20 cellular contexts compared by ENCODE assay signal in the genomic region with DNA sequence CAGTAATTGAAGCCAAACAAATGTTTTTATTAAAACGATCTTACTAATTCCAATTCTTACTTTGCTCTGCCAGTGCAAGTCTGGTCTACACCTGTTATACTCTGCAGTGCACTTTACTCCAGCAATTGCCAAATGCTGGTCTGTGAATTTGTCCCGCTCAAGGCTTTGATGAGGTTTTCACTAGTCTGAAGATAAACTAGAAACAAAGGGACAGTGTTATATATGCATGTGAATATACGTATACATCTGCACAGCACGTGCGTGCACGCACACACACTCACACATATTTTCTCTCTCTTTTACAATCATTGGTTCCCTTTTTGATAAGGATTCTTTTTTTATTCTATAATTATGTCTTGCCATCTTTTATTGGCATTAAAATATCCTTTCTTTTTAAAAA.
DNase-seq lines count a peak whose midpoint lies in the region; ATAC-seq, FAIRE-seq and TF ChIP-seq lines count a peak whose summit lies in the region.
"Had no signal": no experiment of that assay in that cellular context is flagged by ENCODE, and none has a peak within 500 bp of the region (broad histone marks: within the 10 kb centered on the region; RNA-seq: fewer than 3 reads in every experiment).

No MANE protein-coding gene starts in this region.

- H3K4me2 ChIP-seq in HepG2 (ENCODE audit: low read depth, low read length) = no peak overlapping the region
- peak overlapping the region; percentile 85 for H3K4me2 ChIP-seq in endothelial cell of umbilical vein (ENCODE audit: insufficient read depth, low read length)
- H3K4me2 ChIP-seq: A549 had no signal

- CTCF ChIA-PET in HepG2 (lab: Yijun Ruan, JAX; ENCODE audit: low intra/inter-chr PET ratio, low total read pairs) = no interaction called here
- CTCF ChIA-PET in endothelial cell of umbilical vein (lab: Charles Lee) = no interaction called here

- no peak for TF ChIP-seq RAD21 in HepG2 (CRISPR knock-in tag; IDR thresholded peaks at IDR 0.05)

- no peak for TF ChIP-seq CTCF in HepG2 (CRISPR knock-in tag; IDR thresholded peaks at IDR 0.05)
- no peak for TF ChIP-seq CTCF in right lobe of liver (IDR thresholded peaks at IDR 0.05)
- TF ChIP-seq CTCF in endothelial cell of umbilical vein (IDR thresholded peaks at IDR 0.05; ENCODE audit: extremely low read depth in 1 of 2, insufficient read depth in 1 of 2, low read depth in 1 of 2, low read length in 2 of 2) = no peak
- TF ChIP-seq CTCF in mucosa of descending colon (IDR thresholded peaks at IDR 0.05) = no peak
- no peak for TF ChIP-seq CTCF in vagina (IDR thresholded peaks at IDR 0.05)
- no peak for TF ChIP-seq CTCF in coronary artery (IDR thresholded peaks at IDR 0.05)

- BruUV-seq in HepG2 (replicated peaks; lab: Mats Ljungman, UMichigan) (no TSS peak), endothelial cell of umbilical vein (replicated peaks; lab: Mats Ljungman, UMichigan) (no TSS peak)

- peak; percentile 2 for DNase-seq in HepG2 (ENCODE audit: low spot score)
- no peak for DNase-seq in right lobe of liver
- DNase-seq in endothelial cell of umbilical vein (ENCODE audit: low read depth, low spot score) = no peak
- peak in 1 of 3 donors; percentile 12 for DNase-seq in mucosa of descending colon
- DNase-seq in vagina (ENCODE audit: extremely low spot score in 2 of 2) = no peak
- no peak for DNase-seq in MG63
- DNase-seq in coronary artery (ENCODE audit: low spot score) = no peak
- DNase-seq: AML-193; Caco-2; CD4-positive, alpha-beta T cell; GM23248 had no signal

- H3K27ac ChIP-seq in HepG2 (ENCODE audit: extremely low read length, insufficient read depth, low read length) = no peak overlapping the region
- no peak overlapping the region for H3K27ac ChIP-seq in right lobe of liver
- H3K27ac ChIP-seq in endothelial cell of umbilical vein (ENCODE audit: insufficient read depth, low read depth, low read length) = peak overlapping the region; percentile 20
- no peak overlapping the region for H3K27ac ChIP-seq in vagina
- H3K27ac ChIP-seq in coronary artery = no peak overlapping the region
- H3K27ac ChIP-seq: 22Rv1, A549, C4-2B, GM23248 had no signal

- TF ChIP-seq EP300 in HepG2 (IDR thresholded peaks at IDR 0.05; ENCODE audit: low read depth in 2 of 2, low read length in 2 of 2) (no peak), HepG2 (CRISPR knock-in tag; IDR thresholded peaks at IDR 0.05; ENCODE audit: borderline replicate concordance) (no peak)

- H3K4me3 ChIP-seq in HepG2 (replicated peaks in 1 of 3; ENCODE audit: insufficient read depth in 1 of 3, low read depth in 2 of 3, low read length in 3 of 3) (no peak overlapping the region), right lobe of liver (no peak overlapping the region), endothelial cell of umbilical vein (replicated peaks in 1 of 3; ENCODE audit: insufficient read depth in 1 of 3, low read depth in 1 of 3, low read length in 3 of 3) (peak overlapping the region in 1 of 3 experiments; percentile 46), mucosa of descending colon (no peak overlapping the region), vagina (no peak overlapping the region), MG63 (no peak overlapping the region), coronary artery (no peak overlapping the region)
- H3K4me3 ChIP-seq: A549, GM23248, HAP-1 had no signal

- dilution Hi-C loops in endothelial cell of umbilical vein (cut with MboI; ENCODE audit: extremely low pct_ligation_motif_present, low sequenced_read_pairs) = no loop called here

- H3K9me1 ChIP-seq in endothelial cell of umbilical vein (replicated peaks; ENCODE audit: control insufficient read depth, extremely low read depth, insufficient read depth, low read length) = no peaks in the 10 kb centered on the region

- H2AFZ ChIP-seq in HepG2 (ENCODE audit: low read length) (no peak overlapping the region), endothelial cell of umbilical vein (ENCODE audit: low read depth, low read length) (peak overlapping the region; percentile 31)
- H2AFZ ChIP-seq: GM23248 had no signal

- TF ChIP-seq POLR2A in HepG2 (IDR thresholded peaks at IDR 0.05; ENCODE audit: insufficient read depth in 1 of 2, low read depth in 2 of 2, low read length in 2 of 2) = no peak
- no peak for TF ChIP-seq POLR2A in right lobe of liver (IDR thresholded peaks at IDR 0.05)
- no peak for TF ChIP-seq POLR2A in endothelial cell of umbilical vein (IDR thresholded peaks at IDR 0.05; ENCODE audit: low read depth, low read length)
- no peak for TF ChIP-seq POLR2A in vagina (IDR thresholded peaks at IDR 0.05)

- no peaks in the 10 kb centered on the region for H3K9me3 ChIP-seq in HepG2 (ENCODE audit: low read length)
- H3K9me3 ChIP-seq in right lobe of liver = no peaks in the 10 kb centered on the region
- H3K9me3 ChIP-seq in endothelial cell of umbilical vein (replicated peaks; ENCODE audit: control insufficient read depth, insufficient read depth, low read length) = no peaks in the 10 kb centered on the region
- no peaks in the 10 kb centered on the region for H3K9me3 ChIP-seq in mucosa of descending colon
- no peaks in the 10 kb centered on the region for H3K9me3 ChIP-seq in vagina
- H3K9me3 ChIP-seq in MG63 = no peaks in the 10 kb centered on the region
- H3K9me3 ChIP-seq: A549, Caco-2, HAP-1 had no signal

- POLR2A ChIA-PET in HepG2 (lab: Yijun Ruan, JAX) (no interaction called here), endothelial cell of umbilical vein (lab: Charles Lee) (interaction anchor here (0.7 kb wide), 1 partner anchor 90 kb away, joined by 3 read pairs; no protein-coding TSS in a partner anchor)

- intact Hi-C loops in HepG2 (cut with micrococcal nuclease; ENCODE audit: unreplicated experiment) (no loop called here), right lobe of liver (cut with DNase I) (no loop called here), endothelial cell of umbilical vein (cut with micrococcal nuclease) (no loop called here), mucosa of descending colon (cut with DNase I, micrococcal nuclease) (no loop called here), vagina (cut with DNase I) (no loop called here)

- H3K9ac ChIP-seq in HepG2 (ENCODE audit: insufficient read depth, low read depth, low read length) = no peak overlapping the region
- H3K9ac ChIP-seq in endothelial cell of umbilical vein (replicated peaks; ENCODE audit: extremely low read depth, insufficient read depth, low read length) = peak overlapping the region; percentile 6
- H3K9ac ChIP-seq: GM23248 had no signal

- in situ Hi-C loops in HepG2 (cut with HindIII; ENCODE audit: extremely low pct_ligation_motif_present, low pct_unique_long_range_greater_than_20kb) = no loop called here

- H4K20me1 ChIP-seq in HepG2 (ENCODE audit: insufficient read depth, low read length) = no peaks in the 10 kb centered on the region
- no peaks in the 10 kb centered on the region for H4K20me1 ChIP-seq in endothelial cell of umbilical vein (replicated peaks; ENCODE audit: control insufficient read depth, extremely low read depth, insufficient read depth, low read length)

- H3K79me2 ChIP-seq in HepG2 (ENCODE audit: insufficient read depth, low read length) = no peaks in the 10 kb centered on the region
- no peaks in the 10 kb centered on the region for H3K79me2 ChIP-seq in endothelial cell of umbilical vein (ENCODE audit: control insufficient read depth, insufficient read depth, low read length)

- WGBS in HepG2 (ENCODE audit: low lambda C conversion rate) = 9% methylated on average over 6 of the region's 6 CpGs
- WGBS in right lobe of liver (ENCODE audit: insufficient coverage, low coverage, low lambda C conversion rate, missing lambda C conversion rate) = 41% methylated on average over 6 of the region's 6 CpGs

- H3K36me3 ChIP-seq in HepG2 (replicated peaks in 1 of 2; ENCODE audit: control insufficient read depth in 1 of 2, insufficient read depth in 2 of 2, low read length in 2 of 2) (no peaks in the 10 kb centered on the region), right lobe of liver (no peaks in the 10 kb centered on the region), endothelial cell of umbilical vein (ENCODE audit: control insufficient read depth in 2 of 2, extremely low read depth in 1 of 2, insufficient read depth in 2 of 2, low read length in 2 of 2) (no peaks in the 10 kb centered on the region), mucosa of descending colon (ENCODE audit: low read depth) (no peaks in the 10 kb centered on the region), vagina (no peaks in the 10 kb centered on the region), MG63 (no peaks in the 10 kb centered on the region)
- H3K36me3 ChIP-seq: HAP-1 had no signal

- FAIRE-seq in HepG2 (lab: Jason Lieb, UNC) = no peak
- no peak for FAIRE-seq in endothelial cell of umbilical vein (lab: Jason Lieb, UNC)
- FAIRE-seq: A549, D721Med, G401.6, GM12891, GM19239, HTR-8/SVneo had no signal

- H3K27me3 ChIP-seq in HepG2 (ENCODE audit: control insufficient read depth in 1 of 2, insufficient read depth in 2 of 2, low read length in 2 of 2) = no peaks in the 10 kb centered on the region; a peak in 1 of 5 replicates
- H3K27me3 ChIP-seq in right lobe of liver = no peaks in the 10 kb centered on the region
- H3K27me3 ChIP-seq in endothelial cell of umbilical vein (ENCODE audit: control insufficient read depth in 2 of 2, insufficient read depth in 2 of 2, low read length in 2 of 2) = no peaks in the 10 kb centered on the region
- H3K27me3 ChIP-seq in vagina = no peaks in the 10 kb centered on the region
- no peaks in the 10 kb centered on the region for H3K27me3 ChIP-seq in MG63

- H3K4me1 ChIP-seq in HepG2 (ENCODE audit: insufficient read depth, low read length) (no peaks in the 10 kb centered on the region), right lobe of liver (no peaks in the 10 kb centered on the region), endothelial cell of umbilical vein (ENCODE audit: control insufficient read depth, extremely low read depth, insufficient read depth, low read length) (peaks cover 62% of the 10 kb centered on the region), mucosa of descending colon (ENCODE audit: low read depth) (peaks cover 29% of the 10 kb centered on the region), vagina (peaks cover 9% of the 10 kb centered on the region)
- H3K4me1 ChIP-seq: A549, Caco-2, HAP-1 had no signal

- ATAC-seq in HepG2 (peak; percentile 27; the same call in 1 of the 3 replicates), right lobe of liver (no peak), mucosa of descending colon (peak; percentile 38)
- ATAC-seq: A549 had no signal

TF ChIP-seq in HepG2, 621 proteins besides CTCF, POLR2A, EP300 and RAD21 (continues in another document):
- TF ChIP-seq KLF13 (CRISPR knock-in tag; IDR thresholded peaks at IDR 0.05) (no peak), RARG (CRISPR knock-in tag; IDR thresholded peaks at IDR 0.05; ENCODE audit: low read depth) (no peak)

TF ChIP-seq in endothelial cell of umbilical vein, 7 proteins besides CTCF, POLR2A, EP300 and RAD21 (continues in another document):
- TF ChIP-seq JUN (IDR thresholded peaks at IDR 0.05; ENCODE audit: borderline replicate concordance, insufficient read depth, insufficient read length, low read depth) (no peak), FOS (IDR thresholded peaks at IDR 0.05; ENCODE audit: borderline replicate concordance, insufficient read depth, low read length) (no peak)
- TF ChIP-seq, protein P1, sequence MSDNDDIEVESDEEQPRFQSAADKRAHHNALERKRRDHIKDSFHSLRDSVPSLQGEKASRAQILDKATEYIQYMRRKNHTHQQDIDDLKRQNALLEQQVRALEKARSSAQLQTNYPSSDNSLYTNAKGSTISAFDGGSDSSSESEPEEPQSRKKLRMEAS (IDR thresholded peaks at IDR 0.05; ENCODE audit: insufficient read depth, insufficient read length) = no peak

Comparison
In these comparisons a context has a peak if more than half of its experiments do, and no peak if none do; other contexts are left out.
1. ATAC-seq: peak in HepG2 (single experiment) and mucosa of descending colon (single experiment); none in right lobe of liver (0 of 4).